10 cellular contexts compared by ENCODE assay signal in the genomic region with DNA sequence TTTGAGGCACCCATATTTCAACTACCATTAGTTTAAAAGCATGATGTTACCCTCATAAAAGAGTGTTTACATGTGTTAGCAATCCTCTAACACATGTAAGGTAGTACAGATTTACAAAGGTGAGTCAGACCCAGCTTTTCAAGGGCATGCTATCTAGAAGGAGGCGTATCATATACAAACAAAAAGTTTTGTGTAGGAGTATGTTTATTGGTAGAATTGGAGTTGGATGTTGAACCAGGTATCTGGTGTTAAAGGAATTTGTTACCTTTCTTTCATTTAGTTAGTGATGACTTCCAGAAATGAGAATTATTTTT. TPM values are rescaled to one million over a fixed set of nuclear protein-coding genes. Genes with fewer than 3 reads are reported as not detected.
A peak's percentile ranks its signal among the peaks of the same experiment; 100 is the strongest.
DNase-seq lines count a peak whose midpoint lies in the region; ATAC-seq and TF ChIP-seq lines count a peak whose summit lies in the region.
"Had no signal": no experiment of that assay in that cellular context is flagged by ENCODE, and none has a peak within 500 bp of the region (broad histone marks: within the 10 kb centered on the region; RNA-seq: fewer than 3 reads in every experiment).

No MANE protein-coding gene starts in this region.

- no peaks in the 10 kb centered on the region for H3K9me3 Mint-ChIP-seq in memory B cell

- no peaks in the 10 kb centered on the region for H3K9me3 ChIP-seq in HUES48 (ENCODE audit: control insufficient read depth, insufficient read depth, low read length)
- H3K9me3 ChIP-seq: SJCRH30 had no signal

- no peak for TF ChIP-seq CTCF in BJ (IDR thresholded peaks at IDR 0.05; ENCODE audit: insufficient read depth, low read depth, low read length)

- ATAC-seq in memory B cell (ENCODE audit: low read depth) (no peak), GM18907 (IDR thresholded peaks at IDR 0.05; ENCODE audit: unreplicated experiment) (no peak)

- peaks cover 18% of the 10 kb centered on the region for H3K4me1 ChIP-seq in HUES48 (ENCODE audit: control insufficient read depth, insufficient read depth, low read length)

- POLR2A ChIA-PET in BJ (lab: Charles Lee): no interaction called here

- no peaks in the 10 kb centered on the region for H3K27me3 Mint-ChIP-seq in memory B cell

- H3K4me1 Mint-ChIP-seq in memory B cell: peaks cover 25% of the 10 kb centered on the region

- DNase-seq in BJ (ENCODE audit: low read depth) (peak; percentile 28), amniotic epithelial cell (ENCODE audit: low read depth) (peak; percentile 85), memory B cell (ENCODE audit: low spot score in 2 of 2) (no peak), midbrain (lab: John Stamatoyannopoulos, UW) (no peak), occipital lobe (lab: John Stamatoyannopoulos, UW) (no peak)
- DNase-seq in stimulated activated CD4-positive, alpha-beta T cell treated with anti-CD3 and anti-CD28 coated beads, Interleukin-4, amount 100 ng/mL, for 24 hours: no peak
- DNase-seq: NCI-H1105, SJCRH30 had no signal

- CTCF ChIA-PET in BJ (lab: Yijun Ruan, JAX): interaction anchor here (0.9 kb wide), 1 partner anchor 29 kb away, joined by 3 read pairs; no protein-coding TSS in a partner anchor

- no peaks in the 10 kb centered on the region for H3K36me3 Mint-ChIP-seq in memory B cell

- H3K4me3 ChIP-seq in BJ (ENCODE audit: low read depth, low read length) (no peak overlapping the region), HUES48 (ENCODE audit: low read depth, low read length) (no peak overlapping the region)
- H3K4me3 ChIP-seq: SJCRH30 had no signal

- no peak overlapping the region for H3K4me3 Mint-ChIP-seq in memory B cell

- H3K36me3 ChIP-seq in BJ (ENCODE audit: control insufficient read depth, insufficient read depth, low read length): no peaks in the 10 kb centered on the region
- peaks cover 11% of the 10 kb centered on the region for H3K36me3 ChIP-seq in HUES48 (ENCODE audit: control insufficient read depth, insufficient read depth, low read length)

- no peak overlapping the region for H3K9ac ChIP-seq in HUES48 (ENCODE audit: low read depth, low read length)

- H3K27ac Mint-ChIP-seq in memory B cell: peak overlapping the region; percentile 5

- peak overlapping the region; percentile 56 for H3K27ac ChIP-seq in HUES48 (ENCODE audit: low read depth, low read length)
- H3K27ac ChIP-seq: SJCRH30 had no signal

- H3K27me3 ChIP-seq in BJ (ENCODE audit: control insufficient read depth, insufficient read depth, low read length) (no peaks in the 10 kb centered on the region), HUES48 (ENCODE audit: control insufficient read depth, insufficient read depth, low read length) (no peaks in the 10 kb centered on the region)
- H3K27me3 ChIP-seq: SJCRH30 had no signal

RNA-seq across cellular contexts. Expression of a gene that starts 2.4 kb away (rescaled TPM):
- polyA plus RNA-seq in BJ (2011; rRNA removed): 40.9 and 56.0 TPM in 2 replicates
- 19.6 and 23.3 TPM in 2 replicates for polyA minus RNA-seq in BJ (2011; rRNA and poly(A)+ RNA removed)
- 117 TPM for total RNA-seq in occipital lobe

RNA-seq across cellular contexts. Expression of a gene that starts 15.2 kb away (rescaled TPM):
- polyA plus RNA-seq in BJ (2011; rRNA removed): 21.6 and 29.0 TPM in 2 replicates
- 23.3 and 25.4 TPM in 2 replicates for polyA minus RNA-seq in BJ (2011; rRNA and poly(A)+ RNA removed)
- 83.8 TPM for total RNA-seq in occipital lobe

Comparison
In these comparisons a context has a peak if more than half of its experiments do, and no peak if none do; other contexts are left out.
1. DNase-seq: peak in BJ (single experiment) and amniotic epithelial cell (single experiment); none in memory B cell (0 of 2), midbrain (single experiment), stimulated activated CD4-positive, alpha-beta T cell treated with anti-CD3 and anti-CD28 coated beads, Interleukin-4, amount 100 ng/mL, for 24 hours (single experiment) and occipital lobe (single experiment).